In genomic region chr5:50751064-50751657, GRCh38 we compare ENCODE assay signal across 8 cellular contexts.
DNase-seq lines count a peak whose midpoint lies in the region; ATAC-seq, FAIRE-seq and TF ChIP-seq lines count a peak whose summit lies in the region.

No MANE protein-coding gene starts in this region.

- TF ChIP-seq CTCF in D721Med (IDR thresholded peaks at IDR 0.05; ENCODE audit: insufficient read depth, missing control alignments) = peak; percentile 77

- peak; percentile 98 for ATAC-seq in GM18867 (IDR thresholded peaks at IDR 0.05; ENCODE audit: unreplicated experiment)
- peak; percentile 74 for ATAC-seq in HG03039 (IDR thresholded peaks at IDR 0.05; ENCODE audit: unreplicated experiment)

- DNase-seq in D721Med (ENCODE audit: insufficient read length, low spot score) = no peak
- DNase-seq in NCI-H2227 treated with DMSO at 0.1 percent for 48 hours (lab: John Stamatoyannopoulos, UW) = peak; percentile 0
- DNase-seq in activated CD4-positive, alpha-beta T cell treated with anti-CD3 and anti-CD28 coated beads, Interleukin-2, amount 50 U/mL, for 1 hour = peak; percentile 24
- DNase-seq in foreskin melanocyte = peak; percentile 46
- peak; percentile 69 for DNase-seq in renal cortical epithelial cell (ENCODE audit: low read depth)
- no peak for DNase-seq in epidermal melanocyte (ENCODE audit: insufficient read length, low spot score)

- FAIRE-seq in D721Med (lab: Jason Lieb, UNC) = peak; percentile 77

Comparison
In these comparisons a context has a peak if more than half of its experiments do, and no peak if none do; other contexts are left out.
1. DNase-seq: peak in NCI-H2227 treated with DMSO at 0.1 percent for 48 hours (single experiment), activated CD4-positive, alpha-beta T cell treated with anti-CD3 and anti-CD28 coated beads, Interleukin-2, amount 50 U/mL, for 1 hour (single experiment), foreskin melanocyte (single experiment) and renal cortical epithelial cell (single experiment); none in D721Med (single experiment) and epidermal melanocyte (single experiment).